In the genomic region with DNA sequence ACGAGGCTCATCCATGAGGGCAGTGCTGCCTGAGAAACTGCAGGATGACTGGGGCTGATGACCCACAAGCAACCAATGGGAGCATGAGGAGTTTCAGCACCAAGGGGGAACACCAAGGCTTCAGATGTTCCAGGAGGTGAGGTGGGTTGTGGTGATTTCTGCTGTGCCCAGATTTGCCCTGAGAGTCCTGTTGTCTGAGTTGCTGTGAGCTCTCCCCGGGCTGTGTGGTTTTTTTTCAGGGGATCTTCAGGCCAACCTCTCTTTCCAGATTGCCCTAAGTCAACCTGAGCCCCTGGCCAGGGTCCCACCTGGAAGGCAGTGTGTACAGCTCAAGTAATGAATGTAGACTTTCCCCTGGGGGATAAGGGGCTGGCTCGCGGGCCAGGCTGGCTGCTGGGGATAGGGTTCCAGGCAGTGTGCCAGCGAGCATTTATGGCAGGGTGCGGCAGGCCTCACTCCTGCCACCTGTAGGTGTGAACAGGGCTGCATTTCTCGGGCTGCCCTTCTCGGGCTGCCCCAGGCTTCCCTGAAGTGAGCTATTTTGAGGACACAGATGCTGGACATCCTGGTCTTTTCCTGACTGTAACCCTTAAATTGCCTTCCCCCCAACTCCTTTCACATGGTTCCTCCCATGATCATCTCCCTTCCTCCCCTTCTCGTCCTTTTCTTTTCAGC, we compare ENCODE assay signal across 1 cellular context.
TF ChIP-seq lines count a peak whose summit lies in the region.

No MANE protein-coding gene starts in this region.

TF ChIP-seq in GM23338, 12 proteins besides CTCF, POLR2A, EP300 and RAD21 (continued from another document):
- TF ChIP-seq ZNF462 (CRISPR knock-in tag; IDR thresholded peaks at IDR 0.05) = no peak
- TF ChIP-seq EZH2phosphoT487 (IDR thresholded peaks at IDR 0.05; ENCODE audit: unreplicated experiment) = no peak
